In the genomic region with DNA sequence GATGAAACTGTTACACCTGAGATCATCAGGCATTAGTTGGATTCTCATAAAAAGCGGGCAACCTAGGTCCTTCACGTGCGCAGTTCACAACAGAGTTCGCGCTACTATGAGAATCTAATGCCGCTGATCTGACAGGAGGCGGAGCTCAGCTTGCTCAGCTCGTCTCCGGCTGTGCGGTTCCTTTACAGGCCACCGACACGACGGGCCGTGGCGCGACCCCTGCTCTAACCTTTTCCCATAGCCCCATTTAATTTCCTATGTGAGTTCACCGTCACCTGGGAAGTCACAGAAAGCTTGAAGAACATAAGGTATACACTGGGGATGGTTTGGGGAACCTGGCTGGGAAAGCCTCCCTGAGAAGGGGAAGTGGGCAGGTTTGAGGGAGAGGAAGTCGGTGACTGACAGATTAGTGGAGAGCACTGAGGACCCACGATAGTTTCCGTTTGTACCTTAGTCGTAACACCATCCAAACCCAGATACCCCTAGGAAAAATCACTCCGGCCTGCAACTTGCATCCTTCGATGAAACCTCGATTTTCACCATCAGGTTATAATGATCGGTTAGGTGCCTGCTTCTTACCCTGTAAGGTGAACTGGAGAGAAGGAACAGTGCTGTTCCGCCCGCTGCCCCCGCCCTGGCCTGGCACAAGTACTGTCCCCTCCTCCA, we compare ENCODE assay signal across 8 cellular contexts. TPM values are rescaled to one million over a fixed set of nuclear protein-coding genes. Genes with fewer than 3 reads are reported as not detected.
DNase-seq lines count a peak whose midpoint lies in the region; ATAC-seq and TF ChIP-seq lines count a peak whose summit lies in the region.
"Had no signal": no experiment of that assay in that cellular context is flagged by ENCODE, and none has a peak within 500 bp of the region (broad histone marks: within the 10 kb centered on the region; RNA-seq: fewer than 3 reads in every experiment).

No MANE protein-coding gene starts in this region.

- peak overlapping the region; percentile 97 for H3K4me2 ChIP-seq in KMS-11

- H3K4me3 Mint-ChIP-seq in activated CD4-positive, alpha-beta T cell treated with anti-CD3 and anti-CD28 coated beads, Interleukin-2, amount 10 ng/mL, durations not matched to agents 7 days and 5 days: peak overlapping the region; percentile 78
- peak overlapping the region; percentile 85 to 99 (median 94) for H3K4me3 Mint-ChIP-seq in naive B cell

- no peaks in the 10 kb centered on the region for H4K20me1 ChIP-seq in KMS-11 (ENCODE audit: insufficient read depth)

- H3K27me3 ChIP-seq in KMS-11 (ENCODE audit: insufficient read depth, low read depth): no peaks in the 10 kb centered on the region
- peaks cover 16% of the 10 kb centered on the region for H3K27me3 ChIP-seq in ectodermal cell (ENCODE audit: control insufficient read depth, insufficient read depth, low read length, poor library complexity, severe bottlenecking)
- peaks cover 2% of the 10 kb centered on the region for H3K27me3 ChIP-seq in thymus (ENCODE audit: control insufficient read depth, insufficient read depth)
- H3K27me3 ChIP-seq: foreskin keratinocyte had no signal

- H3K4me3 ChIP-seq in KMS-11 (IDR thresholded peaks at IDR 0.05; ENCODE audit: insufficient read depth, low read depth, low read length): no peak overlapping the region
- H3K4me3 ChIP-seq in ectodermal cell (ENCODE audit: insufficient read depth, low read depth, low read length): peak overlapping the region; percentile 63
- H3K4me3 ChIP-seq in thymus (ENCODE audit: low read length): peak overlapping the region; percentile 76

- peak; percentile 72 for DNase-seq in activated CD4-positive, alpha-beta T cell treated with anti-CD3 and anti-CD28 coated beads, Interleukin-2, amount 10 ng/mL, durations not matched to agents 7 days and 5 days
- peak; percentile 75 for DNase-seq in naive B cell

- H3K27ac ChIP-seq in KMS-11 (peak overlapping the region; percentile 94), ectodermal cell (ENCODE audit: insufficient read depth, low read depth, low read length, poor library complexity, severe bottlenecking) (peak overlapping the region; percentile 37), thymus (ENCODE audit: low read depth) (peak overlapping the region; percentile 97)

- peaks cover 4% of the 10 kb centered on the region; the same call in 1 of the 2 replicates for H3K79me2 ChIP-seq in KMS-11 (ENCODE audit: insufficient read depth, low read depth)

- CTCF ChIA-PET in activated CD4-positive, alpha-beta T cell treated with anti-CD3 and anti-CD28 coated beads, Interleukin-2, amount 10 ng/mL, durations not matched to agents 7 days and 5 days (lab: Charles Lee): interaction anchor here (0.5 to 7.1 kb wide), 14 partner anchors 14 to 177 kb away, joined by 3 to 94 read pairs (median 5); a partner anchor contains a TSS

- peaks cover 67% of the 10 kb centered on the region for H3K4me1 ChIP-seq in KMS-11 (ENCODE audit: low read depth, poor library complexity, severe bottlenecking)
- peaks cover 40% of the 10 kb centered on the region for H3K4me1 ChIP-seq in ectodermal cell (ENCODE audit: control insufficient read depth, insufficient read depth, low read length)
- H3K4me1 ChIP-seq in thymus (ENCODE audit: control insufficient read depth, insufficient read depth, low read length): peaks cover 20% of the 10 kb centered on the region
- H3K4me1 ChIP-seq: foreskin keratinocyte had no signal

- peak overlapping the region; percentile 91 for H2AFZ ChIP-seq in KMS-11 (ENCODE audit: low read depth)

- peaks cover 9% of the 10 kb centered on the region for H3K27me3 Mint-ChIP-seq in activated CD4-positive, alpha-beta T cell treated with anti-CD3 and anti-CD28 coated beads, Interleukin-2, amount 10 ng/mL, durations not matched to agents 7 days and 5 days
- peaks cover 5 to 18% (median 16%) of the 10 kb centered on the region in 3 donors for H3K27me3 Mint-ChIP-seq in naive B cell

- H3K36me3 ChIP-seq in KMS-11 (ENCODE audit: insufficient read depth) (no peaks in the 10 kb centered on the region; the same call in 1 of the 2 replicates), ectodermal cell (ENCODE audit: control insufficient read depth, insufficient read depth, low read length) (no peaks in the 10 kb centered on the region), thymus (ENCODE audit: control insufficient read depth, insufficient read depth) (peaks cover 1% of the 10 kb centered on the region)

- WGBS in ectodermal cell, 2 experiments: 15 to 18% methylated on average over 28 of the region's 28 CpGs
- 2% methylated on average over 28 of the region's 28 CpGs for WGBS in thymus

- no peaks in the 10 kb centered on the region for H3K36me3 Mint-ChIP-seq in activated CD4-positive, alpha-beta T cell treated with anti-CD3 and anti-CD28 coated beads, Interleukin-2, amount 10 ng/mL, durations not matched to agents 7 days and 5 days (ENCODE audit: low read depth)
- peaks cover 0 to 4% of the 10 kb centered on the region in 2 donors for H3K36me3 Mint-ChIP-seq in naive B cell

- no peaks in the 10 kb centered on the region for H3K9me3 Mint-ChIP-seq in activated CD4-positive, alpha-beta T cell treated with anti-CD3 and anti-CD28 coated beads, Interleukin-2, amount 10 ng/mL, durations not matched to agents 7 days and 5 days
- no peaks in the 10 kb centered on the region for H3K9me3 Mint-ChIP-seq in naive B cell

- POLR2A ChIA-PET in activated CD4-positive, alpha-beta T cell treated with anti-CD3 and anti-CD28 coated beads, Interleukin-2, amount 10 ng/mL, durations not matched to agents 7 days and 5 days (lab: Charles Lee): interaction anchor here (0.8 to 1.4 kb wide), 2 partner anchors 24 to 177 kb away, joined by 3 to 4 read pairs; a partner anchor contains a TSS

- H3K27ac Mint-ChIP-seq in activated CD4-positive, alpha-beta T cell treated with anti-CD3 and anti-CD28 coated beads, Interleukin-2, amount 10 ng/mL, durations not matched to agents 7 days and 5 days: peak overlapping the region; percentile 99
- H3K27ac Mint-ChIP-seq in naive B cell: peak overlapping the region; percentile 93 to 99 (median 97)

- peak overlapping the region; percentile 98 for H3K9ac ChIP-seq in KMS-11

- H3K4me1 Mint-ChIP-seq in activated CD4-positive, alpha-beta T cell treated with anti-CD3 and anti-CD28 coated beads, Interleukin-2, amount 10 ng/mL, durations not matched to agents 7 days and 5 days: peaks cover 49% of the 10 kb centered on the region
- peaks cover 32 to 47% (median 44%) of the 10 kb centered on the region in 3 donors for H3K4me1 Mint-ChIP-seq in naive B cell

- ATAC-seq in GM19324 (IDR thresholded peaks at IDR 0.05; ENCODE audit: low FRiP score, unreplicated experiment) (peak; percentile 30), naive B cell (ENCODE audit: low read depth in 2 of 2) (peak; percentile 49 to 50), HG02973 (IDR thresholded peaks at IDR 0.05; ENCODE audit: unreplicated experiment) (no peak)

- TF ChIP-seq CTCF in KMS-11 (conservative IDR thresholded peaks at IDR 0.05; ENCODE audit: low read depth, low read length): no peak; the same call in 1 of the 2 replicates

- no peaks in the 10 kb centered on the region for H3K9me3 ChIP-seq in ectodermal cell (ENCODE audit: control insufficient read depth, low read length)
- H3K9me3 ChIP-seq in thymus (ENCODE audit: control insufficient read depth): no peaks in the 10 kb centered on the region

RNA-seq across cellular contexts. Expression of a gene that starts 2.8 kb away (rescaled TPM):
- 10 to 100 TPM; 59.1 to 63.0 TPM for total RNA-seq in activated CD4-positive, alpha-beta T cell treated with anti-CD3 and anti-CD28 coated beads, Interleukin-2, amount 10 ng/mL, durations not matched to agents 7 days and 5 days
- polyA plus RNA-seq in ectodermal cell (2013, experiment 1 of 4): 82.6 TPM
- polyA plus RNA-seq in ectodermal cell (2013, experiment 2 of 4): 87.0 TPM
- 66.1 TPM for polyA plus RNA-seq in ectodermal cell (2013, experiment 3 of 4)
- 82.5 TPM for polyA plus RNA-seq in ectodermal cell (2013, experiment 4 of 4)
- polyA plus RNA-seq in naive B cell (ENCODE audit: low read depth in 6 of 6): 10 to 100 TPM; 34.9 to 49.9 (median 38.5) TPM
- polyA plus RNA-seq in thymus: 53.3 TPM

RNA-seq across cellular contexts. Expression of a gene that starts 11.9 kb away (rescaled TPM):
- total RNA-seq in activated CD4-positive, alpha-beta T cell treated with anti-CD3 and anti-CD28 coated beads, Interleukin-2, amount 10 ng/mL, durations not matched to agents 7 days and 5 days: not detected
- polyA plus RNA-seq in ectodermal cell (2013, experiment 1 of 4): 1.7 TPM
- 1.7 TPM for polyA plus RNA-seq in ectodermal cell (2013, experiment 2 of 4)
- 1.3 TPM for polyA plus RNA-seq in ectodermal cell (2013, experiment 3 of 4)
- polyA plus RNA-seq in ectodermal cell (2013, experiment 4 of 4): 1.4 TPM
- under 1 TPM in 3 of 6 donors, not detected in 3; 0.17 to 0.33 (median 0.27) TPM for polyA plus RNA-seq in naive B cell (ENCODE audit: low read depth in 6 of 6)
- polyA plus RNA-seq in thymus: 0.02 TPM
- total RNA-seq: foreskin keratinocyte had no signal
- polyA plus RNA-seq: foreskin keratinocyte had no signal

RNA-seq across cellular contexts. Expression of a gene that starts 24.8 kb away (rescaled TPM):
- total RNA-seq in activated CD4-positive, alpha-beta T cell treated with anti-CD3 and anti-CD28 coated beads, Interleukin-2, amount 10 ng/mL, durations not matched to agents 7 days and 5 days: 10 to 100 TPM; 47.9 to 56.4 TPM
- 67.6 TPM for polyA plus RNA-seq in ectodermal cell (2013, experiment 1 of 4)
- 67.8 TPM for polyA plus RNA-seq in ectodermal cell (2013, experiment 2 of 4)
- polyA plus RNA-seq in ectodermal cell (2013, experiment 3 of 4): 53.8 TPM
- 60.6 TPM for polyA plus RNA-seq in ectodermal cell (2013, experiment 4 of 4)
- polyA plus RNA-seq in naive B cell (ENCODE audit: low read depth in 6 of 6) (10 to 100 TPM; 52.3 to 94.2 (median 60.4) TPM), thymus (57.9 TPM)

RNA-seq across cellular contexts. Expression of a gene that starts 28.9 kb away (rescaled TPM):
- total RNA-seq in activated CD4-positive, alpha-beta T cell treated with anti-CD3 and anti-CD28 coated beads, Interleukin-2, amount 10 ng/mL, durations not matched to agents 7 days and 5 days: 100 to 1,000 TPM; 305 to 335 TPM
- polyA plus RNA-seq in ectodermal cell (2013, experiment 1 of 4): 566 TPM
- polyA plus RNA-seq in ectodermal cell (2013, experiment 2 of 4): 546 TPM
- 587 TPM for polyA plus RNA-seq in ectodermal cell (2013, experiment 3 of 4)
- 660 TPM for polyA plus RNA-seq in ectodermal cell (2013, experiment 4 of 4)
- polyA plus RNA-seq in naive B cell (ENCODE audit: low read depth in 6 of 6) (1,000 to 10,000 TPM; 1,564 to 1,943 (median 1,771) TPM), thymus (1,604 TPM)

RNA-seq across cellular contexts. Expression of a gene that starts 55.7 kb away (rescaled TPM):
- total RNA-seq in activated CD4-positive, alpha-beta T cell treated with anti-CD3 and anti-CD28 coated beads, Interleukin-2, amount 10 ng/mL, durations not matched to agents 7 days and 5 days: 10 to 100 TPM; 94.8 to 99.3 TPM
- 84.9 TPM for polyA plus RNA-seq in ectodermal cell (2013, experiment 1 of 4)
- 91.3 TPM for polyA plus RNA-seq in ectodermal cell (2013, experiment 2 of 4)
- 56.6 TPM for polyA plus RNA-seq in ectodermal cell (2013, experiment 3 of 4)
- 67.5 TPM for polyA plus RNA-seq in ectodermal cell (2013, experiment 4 of 4)
- polyA plus RNA-seq in naive B cell (ENCODE audit: low read depth in 6 of 6) (10 to 100 TPM in 5 of 6 donors, 1 to 10 TPM in 1; 8.3 to 17.5 (median 12.7) TPM), thymus (17.6 TPM)

Comparison
In these comparisons a context has a peak if more than half of its experiments do, and no peak if none do; other contexts are left out.
1. H3K27ac ChIP-seq: peak in every context shown above with its lines; median percentile 97 in thymus; 94 in KMS-11; 37 in ectodermal cell.